In genomic region chr1:2251363-2251762, GRCh38 we compare ENCODE assay signal across 19 cellular contexts. TPM values are rescaled to one million over a fixed set of nuclear protein-coding genes. Genes with fewer than 3 reads are reported as not detected.
DNase-seq lines count a peak whose midpoint lies in the region; ATAC-seq and TF ChIP-seq lines count a peak whose summit lies in the region.
"Had no signal": no experiment of that assay in that cellular context is flagged by ENCODE, and none has a peak within 500 bp of the region (broad histone marks: within the 10 kb centered on the region; RNA-seq: fewer than 3 reads in every experiment).

No MANE protein-coding gene starts in this region.

- no peaks in the 10 kb centered on the region for H3K27me3 ChIP-seq in iPS-18a (ENCODE audit: control insufficient read depth, insufficient read depth, low read length)
- H3K27me3 ChIP-seq: brain microvascular endothelial cell, transverse colon had no signal

- no peaks in the 10 kb centered on the region for H3K36me3 ChIP-seq in iPS-18a (ENCODE audit: control insufficient read depth, low read depth, low read length)
- H3K36me3 ChIP-seq: transverse colon had no signal

- H3K4me3 ChIP-seq in iPS-18a (ENCODE audit: low read length) = no peak overlapping the region
- H3K4me3 ChIP-seq: mucosa of descending colon, transverse colon had no signal

- DNase-seq in activated CD4-positive, alpha-beta memory T cell treated with anti-CD3 and anti-CD28 coated beads for 36 hours = no peak
- DNase-seq in activated CD4-positive, alpha-beta memory T cell treated with anti-CD3 and anti-CD28 coated beads, Interleukin-2, amount 10 ng/mL, durations not matched to agents 7 days and 5 days = no peak
- DNase-seq in WTC11 (ENCODE audit: low spot score) = no peak
- DNase-seq in stimulated activated effector memory CD8-positive, alpha-beta T cell treated with anti-CD3 and anti-CD28 coated beads, Interleukin-12 subunit alpha, Interleukin-12 subunit beta, amount 100 ng/mL, for 72 hours (ENCODE audit: low spot score in 2 of 2) = no peak
- DNase-seq in pons (ENCODE audit: low spot score) = no peak
- no peak for DNase-seq in Kasumi-1 (lab: John Stamatoyannopoulos, UW)
- DNase-seq: activated CD4-positive, alpha-beta T cell treated with anti-CD3 and anti-CD28 coated beads for 4 hours; brain microvascular endothelial cell; Caco-2; effector memory CD8-positive, alpha-beta T cell; islet precursor cell; NCI-H2081; NCI-H82; T-helper 1 cell; transverse colon had no signal

- ATAC-seq in WTC11 = no peak
- ATAC-seq in stimulated activated effector memory CD8-positive, alpha-beta T cell treated with anti-CD3 and anti-CD28 coated beads, Interleukin-12 subunit alpha, Interleukin-12 subunit beta, amount 100 ng/mL, for 72 hours = no peak
- ATAC-seq in HG03521 (IDR thresholded peaks at IDR 0.05; ENCODE audit: unreplicated experiment) = no peak
- ATAC-seq: effector memory CD8-positive, alpha-beta T cell had no signal

- CTCF ChIA-PET in activated CD4-positive, alpha-beta memory T cell treated with anti-CD3 and anti-CD28 coated beads for 36 hours (lab: Charles Lee) = interaction anchor here (1.4 kb wide), 1 partner anchor 60 kb away, joined by 3 read pairs; no protein-coding TSS in a partner anchor
- CTCF ChIA-PET in activated CD4-positive, alpha-beta memory T cell treated with anti-CD3 and anti-CD28 coated beads, Interleukin-2, amount 10 ng/mL, durations not matched to agents 7 days and 5 days (lab: Charles Lee) = no interaction called here
- CTCF ChIA-PET in WTC11 (lab: Charles Lee) = no interaction called here

- peaks cover 57% of the 10 kb centered on the region for H3K4me1 Mint-ChIP-seq in activated CD4-positive, alpha-beta memory T cell treated with anti-CD3 and anti-CD28 coated beads for 36 hours (ENCODE audit: low read depth)
- peaks cover 26% of the 10 kb centered on the region for H3K4me1 Mint-ChIP-seq in activated CD4-positive, alpha-beta memory T cell treated with anti-CD3 and anti-CD28 coated beads, Interleukin-2, amount 10 ng/mL, durations not matched to agents 7 days and 5 days
- peaks cover 61% of the 10 kb centered on the region for H3K4me1 Mint-ChIP-seq in WTC11
- peaks cover 44% of the 10 kb centered on the region for H3K4me1 Mint-ChIP-seq in stimulated activated effector memory CD8-positive, alpha-beta T cell treated with anti-CD3 and anti-CD28 coated beads, Interleukin-12 subunit alpha, Interleukin-12 subunit beta, amount 100 ng/mL, for 72 hours

- POLR2A ChIA-PET in activated CD4-positive, alpha-beta memory T cell treated with anti-CD3 and anti-CD28 coated beads for 36 hours (lab: Charles Lee) = no interaction called here
- POLR2A ChIA-PET in activated CD4-positive, alpha-beta memory T cell treated with anti-CD3 and anti-CD28 coated beads, Interleukin-2, amount 10 ng/mL, durations not matched to agents 7 days and 5 days (lab: Charles Lee) = no interaction called here
- POLR2A ChIA-PET in WTC11 (lab: Charles Lee) = no interaction called here

- no peaks in the 10 kb centered on the region for H3K9me3 Mint-ChIP-seq in activated CD4-positive, alpha-beta memory T cell treated with anti-CD3 and anti-CD28 coated beads for 36 hours
- peaks cover 15% of the 10 kb centered on the region for H3K9me3 Mint-ChIP-seq in activated CD4-positive, alpha-beta memory T cell treated with anti-CD3 and anti-CD28 coated beads, Interleukin-2, amount 10 ng/mL, durations not matched to agents 7 days and 5 days
- peaks cover 4% of the 10 kb centered on the region for H3K9me3 Mint-ChIP-seq in WTC11
- no peaks in the 10 kb centered on the region for H3K9me3 Mint-ChIP-seq in stimulated activated effector memory CD8-positive, alpha-beta T cell treated with anti-CD3 and anti-CD28 coated beads, Interleukin-12 subunit alpha, Interleukin-12 subunit beta, amount 100 ng/mL, for 72 hours
- H3K9me3 Mint-ChIP-seq: effector memory CD8-positive, alpha-beta T cell had no signal

- no peaks in the 10 kb centered on the region for H3K27me3 Mint-ChIP-seq in activated CD4-positive, alpha-beta memory T cell treated with anti-CD3 and anti-CD28 coated beads for 36 hours
- no peaks in the 10 kb centered on the region for H3K27me3 Mint-ChIP-seq in activated CD4-positive, alpha-beta memory T cell treated with anti-CD3 and anti-CD28 coated beads, Interleukin-2, amount 10 ng/mL, durations not matched to agents 7 days and 5 days
- no peaks in the 10 kb centered on the region for H3K27me3 Mint-ChIP-seq in WTC11 (ENCODE audit: low read depth)
- H3K27me3 Mint-ChIP-seq: effector memory CD8-positive, alpha-beta T cell; progenitor cell of endocrine pancreas had no signal

- H3K36me3 Mint-ChIP-seq in activated CD4-positive, alpha-beta memory T cell treated with anti-CD3 and anti-CD28 coated beads for 36 hours = peaks cover 20% of the 10 kb centered on the region
- H3K36me3 Mint-ChIP-seq in activated CD4-positive, alpha-beta memory T cell treated with anti-CD3 and anti-CD28 coated beads, Interleukin-2, amount 10 ng/mL, durations not matched to agents 7 days and 5 days (ENCODE audit: low read depth) = peaks cover 50% of the 10 kb centered on the region
- peaks cover 11% of the 10 kb centered on the region for H3K36me3 Mint-ChIP-seq in WTC11
- H3K36me3 Mint-ChIP-seq in stimulated activated effector memory CD8-positive, alpha-beta T cell treated with anti-CD3 and anti-CD28 coated beads, Interleukin-12 subunit alpha, Interleukin-12 subunit beta, amount 100 ng/mL, for 72 hours = peaks cover 7% of the 10 kb centered on the region

- intact Hi-C loops in activated CD4-positive, alpha-beta memory T cell treated with anti-CD3 and anti-CD28 coated beads for 36 hours (cut with micrococcal nuclease) = no loop called here

- H3K4me1 ChIP-seq in iPS-18a (ENCODE audit: control insufficient read depth, low read depth, low read length) = peaks cover 46% of the 10 kb centered on the region

- H3K4me3 Mint-ChIP-seq in activated CD4-positive, alpha-beta memory T cell treated with anti-CD3 and anti-CD28 coated beads for 36 hours = no peak overlapping the region
- no peak overlapping the region for H3K4me3 Mint-ChIP-seq in activated CD4-positive, alpha-beta memory T cell treated with anti-CD3 and anti-CD28 coated beads, Interleukin-2, amount 10 ng/mL, durations not matched to agents 7 days and 5 days
- H3K4me3 Mint-ChIP-seq in WTC11 = no peak overlapping the region
- no peak overlapping the region for H3K4me3 Mint-ChIP-seq in stimulated activated effector memory CD8-positive, alpha-beta T cell treated with anti-CD3 and anti-CD28 coated beads, Interleukin-12 subunit alpha, Interleukin-12 subunit beta, amount 100 ng/mL, for 72 hours

- no peaks in the 10 kb centered on the region for H3K9me3 ChIP-seq in iPS-18a (ENCODE audit: control insufficient read depth, low read depth, low read length)
- H3K9me3 ChIP-seq: Caco-2 had no signal

- peak overlapping the region; percentile 8 for H3K9ac ChIP-seq in iPS-18a (ENCODE audit: low read length)

- H3K27ac Mint-ChIP-seq in activated CD4-positive, alpha-beta memory T cell treated with anti-CD3 and anti-CD28 coated beads for 36 hours = peak overlapping the region; percentile 77
- no peak overlapping the region for H3K27ac Mint-ChIP-seq in activated CD4-positive, alpha-beta memory T cell treated with anti-CD3 and anti-CD28 coated beads, Interleukin-2, amount 10 ng/mL, durations not matched to agents 7 days and 5 days
- H3K27ac Mint-ChIP-seq in WTC11 = peak overlapping the region; percentile 57
- H3K27ac Mint-ChIP-seq in stimulated activated effector memory CD8-positive, alpha-beta T cell treated with anti-CD3 and anti-CD28 coated beads, Interleukin-12 subunit alpha, Interleukin-12 subunit beta, amount 100 ng/mL, for 72 hours = peak overlapping the region; percentile 84
- H3K27ac Mint-ChIP-seq: effector memory CD8-positive, alpha-beta T cell had no signal

- TF ChIP-seq CTCF in WTC11 (IDR thresholded peaks at IDR 0.05) = no peak

- no peak overlapping the region for H3K27ac ChIP-seq in iPS-18a (ENCODE audit: low read length)
- H3K27ac ChIP-seq: brain microvascular endothelial cell had no signal

TF ChIP-seq in WTC11, 78 proteins besides CTCF, POLR2A, EP300 and RAD21:
- no peak for TF ChIP-seq TCF7 (CRISPR knock-in tag; IDR thresholded peaks at IDR 0.05; ENCODE audit: low read depth)

RNA-seq across cellular contexts. Expression of gene SKI, which starts 23.2 kb away (rescaled TPM):
- 10 to 100 TPM; 28.3 to 28.9 TPM for total RNA-seq in activated CD4-positive, alpha-beta memory T cell treated with anti-CD3 and anti-CD28 coated beads for 36 hours
- total RNA-seq in activated CD4-positive, alpha-beta memory T cell treated with anti-CD3 and anti-CD28 coated beads, Interleukin-2, amount 10 ng/mL, durations not matched to agents 7 days and 5 days = 10 to 100 TPM; 58.0 to 61.5 TPM
- 75.5 to 88.6 TPM (median 75.6 TPM) in 3 replicates for total RNA-seq in WTC11 (2021)

RNA-seq across cellular contexts. Expression of gene FAAP20, which starts 56.8 kb away (rescaled TPM):
- total RNA-seq in activated CD4-positive, alpha-beta memory T cell treated with anti-CD3 and anti-CD28 coated beads for 36 hours = 10 to 100 TPM; 64.9 to 69.8 TPM
- total RNA-seq in activated CD4-positive, alpha-beta memory T cell treated with anti-CD3 and anti-CD28 coated beads, Interleukin-2, amount 10 ng/mL, durations not matched to agents 7 days and 5 days = 10 to 100 TPM; 53.4 to 57.1 TPM
- total RNA-seq in WTC11 (2021) = 133 to 151 TPM (median 150 TPM) in 3 replicates
